21 cellular contexts compared by ENCODE assay signal in the genomic region with DNA sequence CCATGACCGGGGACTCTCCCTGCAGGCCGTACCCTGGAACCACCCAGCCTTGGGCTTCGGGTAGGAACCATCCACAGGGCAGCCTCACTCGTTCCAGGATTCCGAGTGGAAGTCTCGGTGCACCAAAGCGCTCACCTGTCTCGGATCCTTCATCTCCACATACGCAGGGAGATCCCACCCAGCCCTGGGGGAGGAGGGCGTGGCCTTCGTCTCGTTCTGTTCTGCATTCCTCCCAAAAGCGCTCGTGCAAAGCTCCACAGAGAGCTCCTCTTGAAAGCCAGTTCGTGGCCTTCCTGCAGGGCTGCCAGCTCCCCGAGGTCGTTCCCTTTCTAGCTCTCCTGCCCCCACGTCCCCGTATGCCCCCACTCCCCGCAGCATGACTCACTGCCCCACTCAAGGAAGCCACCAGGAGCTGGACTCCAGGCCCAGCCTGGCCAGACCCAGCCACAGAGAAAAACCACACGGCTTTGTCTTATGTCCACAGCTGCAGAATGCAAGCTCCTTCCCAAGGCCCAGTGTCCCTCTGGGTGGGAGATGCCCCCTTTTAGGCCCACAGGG.
DNase-seq lines count a peak whose midpoint lies in the region; ATAC-seq, FAIRE-seq and TF ChIP-seq lines count a peak whose summit lies in the region.
"Had no signal": no experiment of that assay in that cellular context is flagged by ENCODE, and none has a peak within 500 bp of the region (broad histone marks: within the 10 kb centered on the region; RNA-seq: fewer than 3 reads in every experiment).

No MANE protein-coding gene starts in this region.

- H3K4me3 ChIP-seq in astrocyte (ENCODE audit: insufficient read depth, low read depth, low read length) (no peak overlapping the region), smooth muscle cell (no peak overlapping the region)
- H3K4me3 ChIP-seq: PC-9 had no signal

- H2AFZ ChIP-seq in H9 (ENCODE audit: low read length) (no peak overlapping the region), astrocyte (ENCODE audit: low read depth, low read length) (no peak overlapping the region), smooth muscle cell (ENCODE audit: low read depth) (no peak overlapping the region)
- H2AFZ ChIP-seq: PC-9 had no signal

- H3K36me3 ChIP-seq in astrocyte (ENCODE audit: insufficient read depth, low read length), result no peaks in the 10 kb centered on the region
- H3K36me3 ChIP-seq in smooth muscle cell (ENCODE audit: low read depth), result no peaks in the 10 kb centered on the region

- H2BK5ac ChIP-seq in H9 (ENCODE audit: insufficient read length, low read length), result no peak overlapping the region

- H3K27ac Mint-ChIP-seq in H9 (peak overlapping the region in 2 of 3 experiments; percentile 40; a peak in 2 of 7 replicates), astrocyte (ENCODE audit: unreplicated experiment) (peak overlapping the region; percentile 53)
- H3K27ac Mint-ChIP-seq: activated B cell treated with CpG ODN at 0.5 μM for 24 hours, mesothelial cell of epicardium had no signal

- H4K5ac ChIP-seq in H9 (ENCODE audit: insufficient read length, low read depth, low read length), result no peak overlapping the region

- H3K4ac ChIP-seq in H9 (ENCODE audit: low read depth, low read length), result no peak overlapping the region

- H3K27me3 ChIP-seq in H9 (ENCODE audit: insufficient read depth, low read length) (no peaks in the 10 kb centered on the region), astrocyte (ENCODE audit: insufficient read depth, low read length) (no peaks in the 10 kb centered on the region), smooth muscle cell (ENCODE audit: low read depth) (no peaks in the 10 kb centered on the region)
- H3K27me3 ChIP-seq: BE2C had no signal

- H3K56ac ChIP-seq in H9 (ENCODE audit: insufficient read length, low read depth, low read length), result no peak overlapping the region

- H4K20me1 ChIP-seq in H9 (ENCODE audit: control insufficient read depth, insufficient read depth, insufficient read length), result no peaks in the 10 kb centered on the region
- H4K20me1 ChIP-seq in astrocyte (ENCODE audit: insufficient read depth, low read length), result peaks cover 43% of the 10 kb centered on the region
- peaks cover 82% of the 10 kb centered on the region for H4K20me1 ChIP-seq in smooth muscle cell (ENCODE audit: low read depth)

- H2BK120ac ChIP-seq in H9 (ENCODE audit: low read depth, low read length, poor library complexity, severe bottlenecking), result no peak overlapping the region

- no peak overlapping the region for H2BK20ac ChIP-seq in H9 (ENCODE audit: low read depth, low read length, poor library complexity, severe bottlenecking)

- H3T11ph ChIP-seq in H9 (ENCODE audit: low read length), result no peak overlapping the region

- H4K91ac ChIP-seq in H9 (ENCODE audit: insufficient read length, low read depth, low read length), result no peak overlapping the region

- peaks cover 0 to 26% (median 2%) of the 10 kb centered on the region in 3 experiments; a peak in 4 of 7 replicates for H3K36me3 Mint-ChIP-seq in H9 (ENCODE audit: insufficient read depth in 1 of 3, low read depth in 3 of 3)
- H3K36me3 Mint-ChIP-seq in astrocyte (ENCODE audit: low read depth, unreplicated experiment), result peaks cover 22% of the 10 kb centered on the region
- H3K36me3 Mint-ChIP-seq: mesothelial cell of epicardium had no signal

- ATAC-seq in HG02852 (IDR thresholded peaks at IDR 0.05; ENCODE audit: unreplicated experiment) (no peak), HG02759 (IDR thresholded peaks at IDR 0.05; ENCODE audit: unreplicated experiment) (no peak)
- ATAC-seq: activated naive CD8-positive, alpha-beta T cell treated with anti-CD3 and anti-CD28 coated beads, Interleukin-2, amount 50 U/mL, for 24 hours; left colon had no signal

- H3K14ac ChIP-seq in H9 (ENCODE audit: insufficient read depth, low read length), result no peak overlapping the region

- no peak for FAIRE-seq in astrocyte (lab: Jason Lieb, UNC)

- no peak overlapping the region for H3K18ac ChIP-seq in H9 (ENCODE audit: insufficient read length, low read depth, low read length)

- TF ChIP-seq CTCF in H9 (conservative IDR thresholded peaks at IDR 0.05) (no peak), astrocyte (IDR thresholded peaks at IDR 0.05; ENCODE audit: insufficient read depth, low read depth, low read length) (no peak), smooth muscle cell (IDR thresholded peaks at IDR 0.05; ENCODE audit: borderline replicate concordance, insufficient read depth, poor library complexity, severe bottlenecking) (no peak)

- H2BK12ac ChIP-seq in H9 (ENCODE audit: insufficient read length, low read depth, low read length), result no peak overlapping the region

- H3K4me1 ChIP-seq in H9 (ENCODE audit: insufficient read depth, low read length), result no peaks in the 10 kb centered on the region
- peaks cover 8% of the 10 kb centered on the region for H3K4me1 ChIP-seq in astrocyte (ENCODE audit: insufficient read depth, low read length)
- no peaks in the 10 kb centered on the region for H3K4me1 ChIP-seq in smooth muscle cell (ENCODE audit: low read depth)
- H3K4me1 ChIP-seq: BE2C had no signal

- no peaks in the 10 kb centered on the region for H3K79me1 ChIP-seq in H9 (ENCODE audit: insufficient read depth, low read depth, low read length, poor library complexity, severe bottlenecking)

- H3K23ac ChIP-seq in H9 (ENCODE audit: insufficient read length, low read depth, low read length), result no peak overlapping the region

- no peak overlapping the region for H3K9ac ChIP-seq in H9 (ENCODE audit: extremely low read depth, insufficient read length, low read length)
- no peak overlapping the region for H3K9ac ChIP-seq in astrocyte (ENCODE audit: low read length)
- H3K9ac ChIP-seq in smooth muscle cell (ENCODE audit: low read depth), result no peak overlapping the region

- no peak overlapping the region for H2BK15ac ChIP-seq in H9 (ENCODE audit: low read depth, low read length)

- no peaks in the 10 kb centered on the region for H3K9me3 Mint-ChIP-seq in H9
- H3K9me3 Mint-ChIP-seq in astrocyte (ENCODE audit: unreplicated experiment), result peaks cover 2% of the 10 kb centered on the region
- H3K9me3 Mint-ChIP-seq: activated B cell treated with CpG ODN at 0.5 μM for 24 hours; activated naive CD8-positive, alpha-beta T cell treated with anti-CD3 and anti-CD28 coated beads, Interleukin-2, amount 50 U/mL, for 24 hours; mesothelial cell of epicardium had no signal

- no CpG with 5 or more reads among the region's 21 CpGs for WGBS in H9 (ENCODE audit: extremely low coverage, insufficient read length, low lambda C conversion rate)
- WGBS in smooth muscle cell (ENCODE audit: low lambda C conversion rate), result 60% methylated on average over 20 of the region's 21 CpGs

- H3K79me2 ChIP-seq in H9 (ENCODE audit: insufficient read depth, low read length), result no peaks in the 10 kb centered on the region
- H3K79me2 ChIP-seq in astrocyte (ENCODE audit: insufficient read depth, low read length), result no peaks in the 10 kb centered on the region
- no peaks in the 10 kb centered on the region for H3K79me2 ChIP-seq in smooth muscle cell (ENCODE audit: low read depth)

- no peaks in the 10 kb centered on the region for H3K9me3 ChIP-seq in H9 (ENCODE audit: control insufficient read depth, low read depth, low read length)
- no peaks in the 10 kb centered on the region for H3K9me3 ChIP-seq in astrocyte (ENCODE audit: insufficient read depth, low read depth, low read length)
- no peaks in the 10 kb centered on the region for H3K9me3 ChIP-seq in smooth muscle cell (replicated peaks; ENCODE audit: low read depth)
- H3K9me3 ChIP-seq: BE2C had no signal

- H3K4me2 ChIP-seq in H9 (ENCODE audit: insufficient read depth, insufficient read length, low read length), result no peak overlapping the region
- H3K4me2 ChIP-seq in astrocyte (ENCODE audit: low read length), result peak overlapping the region; percentile 47
- H3K4me2 ChIP-seq in smooth muscle cell, result peak overlapping the region; percentile 46
- H3K4me2 ChIP-seq: PC-9 had no signal

- H3K27me3 Mint-ChIP-seq in H9 (ENCODE audit: low read depth) (no peaks in the 10 kb centered on the region), astrocyte (ENCODE audit: low read depth, unreplicated experiment) (no peaks in the 10 kb centered on the region)
- H3K27me3 Mint-ChIP-seq: activated B cell treated with CpG ODN at 0.5 μM for 24 hours; activated naive CD8-positive, alpha-beta T cell treated with anti-CD3 and anti-CD28 coated beads, Interleukin-2, amount 50 U/mL, for 24 hours had no signal

- no peaks in the 10 kb centered on the region for H3F3A ChIP-seq in smooth muscle cell (ENCODE audit: low read depth)

- peaks cover 3 to 18% of the 10 kb centered on the region in 2 experiments; a peak in 3 of 4 replicates for H3K4me1 Mint-ChIP-seq in H9
- H3K4me1 Mint-ChIP-seq in astrocyte (ENCODE audit: low read depth, unreplicated experiment), result peaks cover 9% of the 10 kb centered on the region
- H3K4me1 Mint-ChIP-seq: activated naive CD8-positive, alpha-beta T cell treated with anti-CD3 and anti-CD28 coated beads, Interleukin-2, amount 50 U/mL, for 24 hours had no signal

- no peak overlapping the region for H4K8ac ChIP-seq in H9 (replicated peaks; ENCODE audit: insufficient read length, low read depth, low read length)

- H3K4me3 Mint-ChIP-seq in H9, result no peak overlapping the region
- H3K4me3 Mint-ChIP-seq in astrocyte (ENCODE audit: unreplicated experiment), result peak overlapping the region; percentile 50
- H3K4me3 Mint-ChIP-seq: activated B cell treated with CpG ODN at 0.5 μM for 24 hours; activated naive CD8-positive, alpha-beta T cell treated with anti-CD3 and anti-CD28 coated beads, Interleukin-2, amount 50 U/mL, for 24 hours; mesothelial cell of epicardium had no signal

- DNase-seq in H9 (no peak), astrocyte (ENCODE audit: low read depth) (peak; percentile 61), iris pigment epithelial cell (ENCODE audit: low read depth) (peak; percentile 55), smooth muscle cell (lab: John Stamatoyannopoulos, UW; ENCODE audit: unreplicated experiment) (no peak), UCSD-AML1 (lab: John Stamatoyannopoulos, UW; ENCODE audit: unreplicated experiment) (no peak), dermis blood vessel endothelial cell (no peak)
- DNase-seq: activated B cell treated with CpG ODN at 0.5 μM for 24 hours; activated CD4-positive, alpha-beta T cell treated with anti-CD3 and anti-CD28 coated beads, Interleukin-2, amount 50 U/mL, for 48 hours; activated effector memory CD4-positive, alpha-beta T cell treated with anti-CD3 and anti-CD28 coated beads, Interleukin-2, amount 50 U/mL, for 16 hours; activated naive CD8-positive, alpha-beta T cell treated with anti-CD3 and anti-CD28 coated beads, Interleukin-2, amount 50 U/mL, for 24 hours; BE2C; left colon; NCI-H1694 treated with DMSO at 0.1 percent for 48 hours; NCI-H2227 treated with DMSO at 0.1 percent for 48 hours; NCI-H774; PC-9; stimulated activated CD4-positive, alpha-beta T cell treated with anti-CD3 and anti-CD28 coated beads, Interleukin-12 subunit alpha, Interleukin-12 subunit beta, amount 100 ng/mL, for 4 hours; T-helper 2 cell had no signal

- no peak overlapping the region for H3K27ac ChIP-seq in H9 (ENCODE audit: insufficient read length, low read depth, low read length)
- no peak overlapping the region for H3K27ac ChIP-seq in astrocyte (ENCODE audit: low read depth, low read length)
- H3K27ac ChIP-seq in smooth muscle cell (ENCODE audit: low read depth), result peak overlapping the region; percentile 16
- H3K27ac ChIP-seq: PC-9 had no signal

- H3K23me2 ChIP-seq in H9 (ENCODE audit: insufficient read length, low read depth, low read length, poor library complexity, severe bottlenecking), result no peaks in the 10 kb centered on the region

- no peak overlapping the region for H2AK5ac ChIP-seq in H9 (ENCODE audit: insufficient read length, low read length)

Comparison
In these comparisons a context has a peak if more than half of its experiments do, and no peak if none do; other contexts are left out.
1. DNase-seq: peak in astrocyte (single experiment) and iris pigment epithelial cell (single experiment); none in H9 (single experiment), smooth muscle cell (single experiment), UCSD-AML1 (single experiment) and dermis blood vessel endothelial cell (single experiment).